In genomic region chr4:26321326-26322276, GRCh38 we compare ENCODE assay signal across 8 cellular contexts. TPM values are rescaled to one million over a fixed set of nuclear protein-coding genes. Genes with fewer than 3 reads are reported as not detected.
DNase-seq lines count a peak whose midpoint lies in the region; ATAC-seq and TF ChIP-seq lines count a peak whose summit lies in the region.

No MANE protein-coding gene starts in this region.

- peak overlapping the region; percentile 94 for H2AK9ac ChIP-seq in IMR-90 (replicated peaks; ENCODE audit: low read depth, low read length, poor library complexity)

- H2BK15ac ChIP-seq in IMR-90 (ENCODE audit: low read depth, low read length), result peak overlapping the region; percentile 3; the same call in 1 of the 3 replicates

- H3K4me3 ChIP-seq in IMR-90 (ENCODE audit: insufficient read depth, low read depth, low read length) (peak overlapping the region; percentile 100), mononuclear cell (ENCODE audit: low read length) (peak overlapping the region; percentile 90)

- H3K36me3 ChIP-seq in IMR-90 (ENCODE audit: control insufficient read depth, insufficient read depth, low read length), result no peaks in the 10 kb centered on the region

- peak overlapping the region; percentile 93 for H2AFZ ChIP-seq in IMR-90 (replicated peaks; ENCODE audit: low read length, poor library complexity)

- peak overlapping the region; percentile 79; the same call in 1 of the 2 replicates for H2AK5ac ChIP-seq in IMR-90 (ENCODE audit: low read depth, low read length)

- peak overlapping the region; percentile 95 for H3K4ac ChIP-seq in IMR-90 (ENCODE audit: low read depth, low read length)

- WGBS in IMR-90 (ENCODE audit: extremely low coverage in 2 of 2, insufficient read length in 1 of 2), 2 experiments, result 0% methylated on average over 12 of the region's 58 CpGs; no CpG with 5 or more reads in 1 of the 2 experiments

- H4K8ac ChIP-seq in IMR-90 (ENCODE audit: low read depth in 2 of 2, low read length in 2 of 2), result peak overlapping the region; percentile 65 to 78

- TF ChIP-seq CTCF in CD14-positive monocyte (IDR thresholded peaks at IDR 0.05) (no peak), IMR-90 (conservative IDR thresholded peaks at IDR 0.05; ENCODE audit: low read depth, low read length) (no peak), activated B cell treated with CpG ODN at 0.5 μM for 24 hours (IDR thresholded peaks at IDR 0.05) (no peak)

- peak overlapping the region; percentile 93 for H3K27ac ChIP-seq in IMR-90 (ENCODE audit: insufficient read depth, low read length)

- peaks cover 0 to 4% (median 0%) of the 10 kb centered on the region in 3 donors for H3K27me3 Mint-ChIP-seq in CD14-positive monocyte (ENCODE audit: low read depth in 3 of 3)
- no peaks in the 10 kb centered on the region for H3K27me3 Mint-ChIP-seq in activated B cell treated with CpG ODN at 0.5 μM for 24 hours
- H3K27me3 Mint-ChIP-seq in dendritic cell treated with granulocyte-macrophage colony-stimulating factor and Interleukin-4, amounts not matched to agents 40 ng/mL and 50 ng/mL, for 4 days, result no peaks in the 10 kb centered on the region
- H3K27me3 Mint-ChIP-seq in stimulated activated naive CD8-positive, alpha-beta T cell treated with anti-CD3 and anti-CD28 coated beads, Interleukin-15, amount 100 ng/mL, for 72 hours, result no peaks in the 10 kb centered on the region

- H2BK5ac ChIP-seq in IMR-90 (ENCODE audit: low read depth, low read length, poor library complexity, severe bottlenecking), result peak overlapping the region; percentile 83

- POLR2A ChIA-PET in IMR-90 (lab: Charles Lee; ENCODE audit: unreplicated experiment), result no interaction called here
- POLR2A ChIA-PET in activated B cell treated with CpG ODN at 0.5 μM for 24 hours (lab: Charles Lee), result interaction anchor here (0.5 to 0.7 kb wide), 3 partner anchors 116 to 465 kb away, joined by 3 to 5 read pairs (median 5); no protein-coding TSS in a partner anchor

- H3K18ac ChIP-seq in IMR-90 (ENCODE audit: low read depth, low read length), result peak overlapping the region; percentile 46

- no peak for ATAC-seq in IMR-90 (ENCODE audit: low read depth)
- ATAC-seq in activated B cell treated with CpG ODN at 0.5 μM for 24 hours (ENCODE audit: low read depth), result no peak
- no peak for ATAC-seq in stimulated activated naive CD8-positive, alpha-beta T cell treated with anti-CD3 and anti-CD28 coated beads, Interleukin-15, amount 100 ng/mL, for 72 hours
- ATAC-seq in GM19035 (IDR thresholded peaks at IDR 0.05; ENCODE audit: unreplicated experiment), result no peak

- peak overlapping the region; percentile 90 for H4K91ac ChIP-seq in IMR-90 (ENCODE audit: insufficient read depth, low read depth, low read length)

- peak overlapping the region; percentile 78 for H3K56ac ChIP-seq in IMR-90 (ENCODE audit: extremely low read depth, insufficient read depth, low read length)

- dilution Hi-C loops in IMR-90 (cut with HindIII; ENCODE audit: low sequenced_read_pairs, unreplicated experiment), result no loop called here

- H3K27me3 ChIP-seq in IMR-90 (ENCODE audit: control insufficient read depth, insufficient read depth, low read length), result no peaks in the 10 kb centered on the region
- H3K27me3 ChIP-seq in mononuclear cell (ENCODE audit: insufficient read depth, low read length), result no peaks in the 10 kb centered on the region

- H3K4me2 ChIP-seq in IMR-90 (ENCODE audit: low read depth, low read length), result peak overlapping the region; percentile 70

- H3K14ac ChIP-seq in IMR-90 (replicated peaks; ENCODE audit: low read depth, low read length), result peak overlapping the region; percentile 95

- peaks cover 3 to 26% of the 10 kb centered on the region in 2 experiments; a peak in 2 of 4 replicates for H3K79me1 ChIP-seq in IMR-90 (ENCODE audit: low read depth in 1 of 2, low read length in 2 of 2)

- 0 out of 2 replicates have a peak, but pooled peaks cover 3% of the 10 kb centered on the region for H3K9me1 ChIP-seq in IMR-90 (ENCODE audit: insufficient read depth, low read length)

- H4K5ac ChIP-seq in IMR-90 (ENCODE audit: low read depth, low read length), result peak overlapping the region; percentile 96

- CTCF ChIA-PET in IMR-90 (lab: Yijun Ruan, JAX), result no interaction called here
- CTCF ChIA-PET in activated B cell treated with CpG ODN at 0.5 μM for 24 hours (lab: Charles Lee), result interaction anchor here (0.6 to 0.7 kb wide), 2 partner anchors 240 to 245 kb away, joined by 3 read pairs; no protein-coding TSS in a partner anchor

- intact Hi-C loops in CD14-positive monocyte (cut with micrococcal nuclease) (loop anchor here in 1 of 2 donors (2.0 to 10.0 kb wide), 2 partner anchors 33 to 237 kb away; no protein-coding TSS in a partner anchor), IMR-90 (cut with micrococcal nuclease) (loop anchor here (1.0 to 10.0 kb wide), 6 partner anchors 84 to 687 kb away; partner anchors contain the start of gene STIM2), activated B cell treated with CpG ODN at 0.5 μM for 24 hours (cut with micrococcal nuclease) (loop anchor here (2.0 to 10.0 kb wide), 3 partner anchors 263 to 1087 kb away; partner anchors contain the start of genes PI4K2B, SEL1L3 and TBC1D19)
- intact Hi-C loops in dendritic cell treated with granulocyte-macrophage colony-stimulating factor and Interleukin-4, amounts not matched to agents 40 ng/mL and 50 ng/mL, for 4 days (cut with micrococcal nuclease), result loop anchor here (2.0 to 10.0 kb wide), 5 partner anchors 159 to 397 kb away; no protein-coding TSS in a partner anchor

- in situ Hi-C loops in IMR-90 (cut with MboI; ENCODE audit: low sequenced_read_pairs), result loop anchor here (5.0 to 10.0 kb wide), 4 partner anchors 147 to 403 kb away; no protein-coding TSS in a partner anchor

- TF ChIP-seq RAD21 in IMR-90 (IDR thresholded peaks at IDR 0.05; ENCODE audit: low read length), result no peak

- peak overlapping the region; percentile 78 to 98 (median 97) for H3K27ac Mint-ChIP-seq in CD14-positive monocyte
- H3K27ac Mint-ChIP-seq in activated B cell treated with CpG ODN at 0.5 μM for 24 hours, result peak overlapping the region; percentile 94
- peak overlapping the region; percentile 98 for H3K27ac Mint-ChIP-seq in dendritic cell treated with granulocyte-macrophage colony-stimulating factor and Interleukin-4, amounts not matched to agents 40 ng/mL and 50 ng/mL, for 4 days
- H3K27ac Mint-ChIP-seq in stimulated activated naive CD8-positive, alpha-beta T cell treated with anti-CD3 and anti-CD28 coated beads, Interleukin-15, amount 100 ng/mL, for 72 hours, result peak overlapping the region; percentile 96 to 98

- TF ChIP-seq POLR2A in IMR-90 (IDR thresholded peaks at IDR 0.05; ENCODE audit: low read depth, low read length), result no peak

- H3K9me3 Mint-ChIP-seq in CD14-positive monocyte (peaks cover 0 to 15% (median 6%) of the 10 kb centered on the region in 7 donors), activated B cell treated with CpG ODN at 0.5 μM for 24 hours (peaks cover 3% of the 10 kb centered on the region)
- H3K9me3 Mint-ChIP-seq in dendritic cell treated with granulocyte-macrophage colony-stimulating factor and Interleukin-4, amounts not matched to agents 40 ng/mL and 50 ng/mL, for 4 days, result peaks cover 20% of the 10 kb centered on the region
- H3K9me3 Mint-ChIP-seq in stimulated activated naive CD8-positive, alpha-beta T cell treated with anti-CD3 and anti-CD28 coated beads, Interleukin-15, amount 100 ng/mL, for 72 hours, result peaks cover 14 to 15% of the 10 kb centered on the region in 2 donors

- DNase-seq in CD14-positive monocyte (ENCODE audit: low spot score) (peak; percentile 55), IMR-90 (peak; percentile 41), activated B cell treated with CpG ODN at 0.5 μM for 24 hours (no peak), SHP77 treated with DMSO at 0.1 percent for 48 hours (lab: John Stamatoyannopoulos, UW) (no peak)
- peak; percentile 34 to 40 for DNase-seq in stimulated activated naive CD8-positive, alpha-beta T cell treated with anti-CD3 and anti-CD28 coated beads, Interleukin-15, amount 100 ng/mL, for 72 hours

- no peaks in the 10 kb centered on the region for H3K9me3 ChIP-seq in IMR-90 (ENCODE audit: control insufficient read depth, insufficient read depth, low read length)
- H3K9me3 ChIP-seq in mononuclear cell (ENCODE audit: low read depth, low read length), result no peaks in the 10 kb centered on the region

- H3K36me3 Mint-ChIP-seq in CD14-positive monocyte (peaks cover 0 to 3% of the 10 kb centered on the region in 2 donors), activated B cell treated with CpG ODN at 0.5 μM for 24 hours (ENCODE audit: low read depth) (peaks cover 16% of the 10 kb centered on the region)
- peaks cover 72% of the 10 kb centered on the region for H3K36me3 Mint-ChIP-seq in dendritic cell treated with granulocyte-macrophage colony-stimulating factor and Interleukin-4, amounts not matched to agents 40 ng/mL and 50 ng/mL, for 4 days (ENCODE audit: low read depth)

- peaks cover 5% of the 10 kb centered on the region; the same call in 1 of the 2 replicates for H3K4me1 ChIP-seq in IMR-90 (ENCODE audit: control insufficient read depth, insufficient read depth, low read length)
- H3K4me1 ChIP-seq in mononuclear cell (ENCODE audit: insufficient read depth, low read length), result peaks cover 43% of the 10 kb centered on the region

- H4K20me1 ChIP-seq in IMR-90 (ENCODE audit: insufficient read depth, low read length), result peaks cover 36% of the 10 kb centered on the region; the same call in 1 of the 2 replicates

- peak overlapping the region; percentile 94 for H3K9ac ChIP-seq in IMR-90 (ENCODE audit: low read depth, low read length)

- BruUV-seq in IMR-90 (replicated peaks; lab: Mats Ljungman, UMichigan), result no TSS peak

- peak overlapping the region; percentile 66 for H2BK120ac ChIP-seq in IMR-90 (ENCODE audit: low read depth, low read length)

- H3K4me1 Mint-ChIP-seq in CD14-positive monocyte, result peaks cover 44% of the 10 kb centered on the region
- peaks cover 39% of the 10 kb centered on the region for H3K4me1 Mint-ChIP-seq in activated B cell treated with CpG ODN at 0.5 μM for 24 hours
- peaks cover 50% of the 10 kb centered on the region for H3K4me1 Mint-ChIP-seq in dendritic cell treated with granulocyte-macrophage colony-stimulating factor and Interleukin-4, amounts not matched to agents 40 ng/mL and 50 ng/mL, for 4 days (ENCODE audit: low read depth)
- H3K4me1 Mint-ChIP-seq in stimulated activated naive CD8-positive, alpha-beta T cell treated with anti-CD3 and anti-CD28 coated beads, Interleukin-15, amount 100 ng/mL, for 72 hours, result peaks cover 52% of the 10 kb centered on the region

- H2BK20ac ChIP-seq in IMR-90 (ENCODE audit: low read depth, low read length), result peak overlapping the region; percentile 16; the same call in 1 of the 2 replicates

- H3K4me3 Mint-ChIP-seq in CD14-positive monocyte (peak overlapping the region; percentile 98 to 99), activated B cell treated with CpG ODN at 0.5 μM for 24 hours (peak overlapping the region; percentile 96)
- peak overlapping the region; percentile 94 for H3K4me3 Mint-ChIP-seq in dendritic cell treated with granulocyte-macrophage colony-stimulating factor and Interleukin-4, amounts not matched to agents 40 ng/mL and 50 ng/mL, for 4 days
- H3K4me3 Mint-ChIP-seq in stimulated activated naive CD8-positive, alpha-beta T cell treated with anti-CD3 and anti-CD28 coated beads, Interleukin-15, amount 100 ng/mL, for 72 hours, result peak overlapping the region; percentile 94 to 95

- peak overlapping the region; percentile 99 for H3K23ac ChIP-seq in IMR-90 (ENCODE audit: low read depth, low read length)

RNA-seq across cellular contexts. Expression of gene RBPJ, which starts 0.8 kb away (rescaled TPM):
- polyA plus RNA-seq in CD14-positive monocyte (100 to 1,000 TPM; 128 to 177 TPM), IMR-90 (2012; rRNA removed) (49.3 and 50.3 TPM in 2 replicates)
- total RNA-seq in IMR-90 (2012; rRNA removed) (148 and 172 TPM in 2 replicates), activated B cell treated with CpG ODN at 0.5 μM for 24 hours (50.6 and 51.4 TPM in 2 replicates), mononuclear cell (156 TPM)
- polyA plus RNA-seq in IMR-90 (2012; cell fraction: cytosol; rRNA removed), result 12.3 and 12.6 TPM in 2 replicates
- polyA plus RNA-seq in IMR-90 (2012; cell fraction: nucleus; rRNA removed; ENCODE audit: low replicate concordance), result 34.5 and 215 TPM in 2 replicates

Comparison
In these comparisons a context has a peak if more than half of its experiments do, and no peak if none do; other contexts are left out.
1. DNase-seq: peak in CD14-positive monocyte (single experiment), IMR-90 (single experiment) and stimulated activated naive CD8-positive, alpha-beta T cell treated with anti-CD3 and anti-CD28 coated beads, Interleukin-15, amount 100 ng/mL, for 72 hours (2 of 2); none in activated B cell treated with CpG ODN at 0.5 μM for 24 hours (single experiment) and SHP77 treated with DMSO at 0.1 percent for 48 hours (single experiment).
2. Peak in every context shown above with its lines, with median percentiles within 50 percentile points of each other: H3K27ac Mint-ChIP-seq and H3K4me3 Mint-ChIP-seq.